ENCODE assay signal across 9 cellular contexts in the genomic region with DNA sequence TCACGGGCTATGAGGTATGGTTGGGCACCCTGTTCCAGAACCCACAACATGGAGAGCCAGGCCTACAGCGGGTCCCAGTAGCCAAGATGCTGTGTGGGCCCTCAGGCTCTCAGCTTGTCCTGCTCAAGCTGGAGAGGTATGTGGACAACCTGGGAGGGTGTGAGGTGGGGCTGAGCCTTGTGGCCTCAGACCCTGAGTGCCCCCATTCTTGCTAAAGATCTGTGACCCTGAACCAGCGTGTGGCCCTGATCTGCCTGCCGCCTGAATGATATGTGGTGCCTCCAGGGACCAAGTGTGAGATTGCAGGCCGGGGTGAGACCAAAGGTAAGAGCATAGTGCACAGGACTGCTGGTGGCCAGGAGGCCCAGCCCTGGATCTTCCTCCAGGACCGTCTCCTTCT. TPM values are rescaled to one million over a fixed set of nuclear protein-coding genes. Genes with fewer than 3 reads are reported as not detected.
DNase-seq lines count a peak whose midpoint lies in the region; ATAC-seq and TF ChIP-seq lines count a peak whose summit lies in the region.
"Not testable (repeated sequence)": the region's sequence is repeated elsewhere in the genome, so short reads cannot be mapped to it uniquely, and the experiment has no call there.
"Had no signal": no experiment of that assay in that cellular context is flagged by ENCODE, and none has a peak within 500 bp of the region (broad histone marks: within the 10 kb centered on the region; RNA-seq: fewer than 3 reads in every experiment).

No MANE protein-coding gene starts in this region.

- ATAC-seq in body of pancreas; left cardiac atrium; lung (ENCODE audit: insufficient read depth, low FRiP score): not testable (repeated sequence)

- H3K9me3 Mint-ChIP-seq in activated T-cell treated with anti-CD3 and anti-CD28 coated beads, Interleukin-2, amount 50 U/mL, for 24 hours; progenitor cell of endocrine pancreas (ENCODE audit: low read depth): not testable (repeated sequence)

- H3K36me3 ChIP-seq in body of pancreas (replicated peaks in 1 of 2; ENCODE audit: insufficient read depth in 1 of 2, low read depth in 2 of 2); lung (ENCODE audit: control insufficient read depth in 2 of 2, insufficient read depth in 2 of 2, low read length in 2 of 2); stomach: not testable (repeated sequence)

- H3K4me3 Mint-ChIP-seq in activated T-cell treated with anti-CD3 and anti-CD28 coated beads, Interleukin-2, amount 50 U/mL, for 24 hours; progenitor cell of endocrine pancreas (ENCODE audit: low read depth): not testable (repeated sequence)

- 74% methylated on average over 4 of the region's 6 CpGs; no CpG with 5 or more reads in 1 of the 2 donors for WGBS in body of pancreas, 2 donors
- 62 to 82% methylated on average over 3 of the region's 6 CpGs for WGBS in lung, 2 donors
- WGBS in stomach, 5 donors = 80 to 89% (median 86%) methylated on average over 1 to 5 of the region's 6 CpGs; no CpG with 5 or more reads in 1 of the 5 donors

- not testable (repeated sequence) for H3K4me1 ChIP-seq in body of pancreas; lung (ENCODE audit: control insufficient read depth in 2 of 2, insufficient read depth in 2 of 2, low read length in 2 of 2)
- H3K4me1 ChIP-seq in stomach = peaks cover 10 to 17% (median 16%) of the 10 kb centered on the region in 4 donors

- not testable (repeated sequence) for H3K27me3 ChIP-seq in body of pancreas; lung (ENCODE audit: control insufficient read depth, insufficient read depth)
- peaks cover 0 to 20% (median 0%) of the 10 kb centered on the region in 3 donors for H3K27me3 ChIP-seq in stomach

- not testable (repeated sequence) for H3K27ac ChIP-seq in body of pancreas; lung (ENCODE audit: low read depth in 1 of 2, low read length in 1 of 2); stomach

- H3K9me3 ChIP-seq in body of pancreas; lung (ENCODE audit: control insufficient read depth in 2 of 2, insufficient read depth in 1 of 2, low read length in 1 of 2); stomach: not testable (repeated sequence)

- not testable (repeated sequence) for TF ChIP-seq EP300 in stomach (IDR thresholded peaks at IDR 0.05)

- H3K4me1 Mint-ChIP-seq in activated T-cell treated with anti-CD3 and anti-CD28 coated beads, Interleukin-2, amount 50 U/mL, for 24 hours (ENCODE audit: low read depth); progenitor cell of endocrine pancreas (ENCODE audit: low read depth): not testable (repeated sequence)

- not testable (repeated sequence) for TF ChIP-seq POLR2A in body of pancreas (IDR thresholded peaks at IDR 0.05); stomach (IDR thresholded peaks at IDR 0.05)

- H3K4me3 ChIP-seq in body of pancreas, lung, stomach: not testable (repeated sequence)

- TF ChIP-seq CTCF in body of pancreas (IDR thresholded peaks at IDR 0.05); lung (IDR thresholded peaks at IDR 0.05; ENCODE audit: control extremely low read depth, extremely low read depth); progenitor cell of endocrine pancreas (IDR thresholded peaks at IDR 0.05; ENCODE audit: unreplicated experiment); stomach (IDR thresholded peaks at IDR 0.05): not testable (repeated sequence)

- not testable (repeated sequence) for H3K27ac Mint-ChIP-seq in activated T-cell treated with anti-CD3 and anti-CD28 coated beads, Interleukin-2, amount 50 U/mL, for 24 hours; progenitor cell of endocrine pancreas

- DNase-seq in activated CD4-positive, CD25-positive, alpha-beta regulatory T cell treated with anti-CD3 and anti-CD28 coated beads, Interleukin-2, amount 50 U/mL, for 72 hours = peak; percentile 28
- peak; percentile 32 for DNase-seq in activated T-cell treated with anti-CD3 and anti-CD28 coated beads, Interleukin-2, amount 50 U/mL, for 24 hours
- DNase-seq in body of pancreas (peak in 3 of 4 donors; percentile 2 to 18 (median 5)), left cardiac atrium (peak; percentile 22), lung (ENCODE audit: low spot score) (peak; percentile 28), progenitor cell of endocrine pancreas (ENCODE audit: low spot score, unreplicated experiment) (peak; percentile 9), stomach (peak; percentile 24)

- H3K27me3 Mint-ChIP-seq in activated T-cell treated with anti-CD3 and anti-CD28 coated beads, Interleukin-2, amount 50 U/mL, for 24 hours; progenitor cell of endocrine pancreas: not testable (repeated sequence)

- H3K36me3 Mint-ChIP-seq in activated T-cell treated with anti-CD3 and anti-CD28 coated beads, Interleukin-2, amount 50 U/mL, for 24 hours (ENCODE audit: low read depth); progenitor cell of endocrine pancreas (ENCODE audit: insufficient read depth): not testable (repeated sequence)

- intact Hi-C loops in body of pancreas (cut with DNase I); left cardiac atrium (cut with DNase I); stomach (cut with DNase I; ENCODE audit: low total_unique reads): not testable (repeated sequence)

RNA-seq across cellular contexts. Expression of a gene that starts 17.4 kb away (rescaled TPM):
- total RNA-seq in body of pancreas (over 10,000 TPM in 1 of 2 donors, under 1 TPM in 1; under 0.01 to 15,479 TPM), left cardiac atrium (over 10,000 TPM in 1 of 2 donors, 1,000 to 10,000 TPM in 1; 5,988 to 15,401 TPM), lung (1,000 to 10,000 TPM in 1 of 2 donors, under 1 TPM in 1; under 0.01 to 3,134 TPM), progenitor cell of endocrine pancreas (3,923 and 3,957 TPM in 2 replicates), stomach (1,000 to 10,000 TPM in 1 of 5 donors, under 1 TPM in 4; under 0.01 to 9,966 (median under 0.01) TPM)
- polyA plus RNA-seq in lung (not detected), stomach (not detected)
- total RNA-seq: GM23248, LHCN-M2 had no signal
- polyA plus RNA-seq: GM23248 had no signal

RNA-seq across cellular contexts. Expression of a gene that starts 36.0 kb away (rescaled TPM):
- total RNA-seq in body of pancreas = 10 to 100 TPM; 22.3 to 41.5 TPM
- total RNA-seq in left cardiac atrium = 10 to 100 TPM; 11.6 to 17.5 TPM
- total RNA-seq in lung = 10 to 100 TPM; 54.1 to 83.8 TPM
- polyA plus RNA-seq in lung = 1 to 10 TPM; 4.3 to 5.7 TPM
- 100 TPM in 2 replicates for total RNA-seq in progenitor cell of endocrine pancreas
- total RNA-seq in stomach = 10 to 100 TPM; 19.2 to 66.6 (median 35.6) TPM
- 1 to 10 TPM; 3.3 to 8.8 (median 7.5) TPM for polyA plus RNA-seq in stomach
